ENCODE assay signal across 2 cellular contexts in genomic region chr12:89134213-89134770, GRCh38.
TF ChIP-seq lines count a peak whose summit lies in the region.

No MANE protein-coding gene starts in this region.

TF ChIP-seq in HCT116, 20 proteins besides CTCF, POLR2A, EP300 and RAD21 (continued from another document):
- TF ChIP-seq MAX (IDR thresholded peaks at IDR 0.05) = no peak; the same call in 1 of the 2 replicates
- no peak for TF ChIP-seq POLR2AphosphoS5 (IDR thresholded peaks at IDR 0.05; ENCODE audit: low read depth, low read length)
- no peak for TF ChIP-seq SIN3A (IDR thresholded peaks at IDR 0.05; ENCODE audit: low read depth)
- TF ChIP-seq SP1 (IDR thresholded peaks at IDR 0.05; ENCODE audit: low read depth) = 0 out of 2 replicates have a peak, but pooled peaks have one; percentile 12
- TF ChIP-seq CEBPB (IDR thresholded peaks at IDR 0.05; ENCODE audit: low read depth) = 0 out of 2 replicates have a peak, but pooled peaks have one; percentile 10
- TF ChIP-seq ZFX (IDR thresholded peaks at IDR 0.05) = no peak

TF ChIP-seq in HepG2, 621 proteins besides CTCF, POLR2A, EP300 and RAD21 (continued from another document):
- TF ChIP-seq TRAFD1 (CRISPR knock-in tag; IDR thresholded peaks at IDR 0.05; ENCODE audit: borderline replicate concordance) (no peak), KAT8 (CRISPR knock-in tag; IDR thresholded peaks at IDR 0.05) (no peak), DDIT3 (CRISPR knock-in tag; IDR thresholded peaks at IDR 0.05) (no peak)
